9 cellular contexts compared by ENCODE assay signal in the genomic region with DNA sequence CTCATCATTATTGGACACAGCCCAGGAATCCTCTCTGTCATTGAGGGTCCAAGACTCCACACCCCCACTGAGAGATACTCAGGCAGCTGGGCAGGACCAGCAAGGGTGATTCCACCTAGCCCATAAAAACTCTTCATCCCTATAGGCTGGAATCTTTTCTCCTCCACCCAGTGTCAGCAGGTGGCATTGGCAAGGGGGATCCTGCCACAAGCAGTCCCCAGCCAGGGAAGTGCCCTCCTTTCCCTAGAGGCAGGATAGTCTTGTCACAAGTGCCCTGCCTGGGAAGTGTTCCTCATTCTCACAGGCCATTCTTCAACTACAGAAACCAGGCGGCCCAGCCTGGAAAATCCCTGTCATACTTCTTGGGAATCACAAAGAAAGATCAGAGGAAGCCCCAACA.
"Had no signal": no experiment of that assay in that cellular context is flagged by ENCODE, and none has a peak within 500 bp of the region (broad histone marks: within the 10 kb centered on the region; RNA-seq: fewer than 3 reads in every experiment).

No MANE protein-coding gene starts in this region.

- H3K4me1 Mint-ChIP-seq: GM23338, H9, IgD-negative memory B cell had no signal

- H3K4me3 Mint-ChIP-seq: GM23338, H9, IgD-negative memory B cell had no signal

- ATAC-seq: GM23338, HepG2 had no signal

- H3K27ac ChIP-seq: HL-60 had no signal

- H3K4me2 ChIP-seq: GM23338 had no signal

- DNase-seq: H9, HCEC 1CT, KBM-7 had no signal

- H3K27ac Mint-ChIP-seq: GM23338, H9 had no signal

- H3K4me3 ChIP-seq: GM23338 had no signal

- FAIRE-seq: H1, H54, HepG2 had no signal

- H2AFZ ChIP-seq: GM23338 had no signal
